25 cellular contexts compared by ENCODE assay signal in the genomic region with DNA sequence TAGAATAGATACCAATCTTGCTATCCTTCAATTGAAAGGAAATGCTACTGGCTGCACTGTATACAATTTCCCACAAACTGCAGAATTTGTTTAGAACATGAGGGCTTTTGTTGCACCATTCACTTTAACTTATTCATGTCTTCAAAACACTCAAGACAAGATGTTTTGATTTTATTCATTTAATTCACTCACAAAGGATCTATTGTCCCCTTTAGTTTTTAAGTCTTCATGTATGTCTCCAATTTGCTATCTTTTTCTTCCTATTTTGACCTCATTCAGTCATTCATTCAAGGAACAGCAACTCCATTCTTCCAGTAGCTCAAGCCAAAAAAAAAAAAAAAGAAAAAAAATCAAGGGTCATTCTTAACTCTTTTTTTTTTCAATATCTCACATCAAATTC.
"Had no signal": no experiment of that assay in that cellular context is flagged by ENCODE, and none has a peak within 500 bp of the region (broad histone marks: within the 10 kb centered on the region; RNA-seq: fewer than 3 reads in every experiment).

No MANE protein-coding gene starts in this region.

- ATAC-seq: stimulated activated effector memory CD8-positive, alpha-beta T cell treated with anti-CD3 and anti-CD28 coated beads, Interleukin-12 subunit alpha, Interleukin-12 subunit beta, amount 100 ng/mL, for 72 hours; stimulated activated memory B cell treated with anti-CD40 and anti-IgM and Interleukin-4, amounts not matched to agents 10 μg/mL and 1 μg/mL and 100 μg/mL, for 72 hours; stimulated activated naive B cell treated with anti-CD40 and anti-IgM and Interleukin-4, amounts not matched to agents 10 μg/mL and 1 μg/mL and 100 μg/mL, for 72 hours; stimulated activated naive CD8-positive, alpha-beta T cell treated with anti-CD3 and anti-CD28 coated beads, Interleukin-15, amount 100 ng/mL, for 72 hours; stimulated activated naive CD8-positive, alpha-beta T cell treated with anti-CD3 and anti-CD28 coated beads, Interleukin-15, Interleukin-2, amounts not matched to agents 100 U/mL and 50 U/mL, for 24 hours; upper lobe of right lung had no signal

- H3K36me3 ChIP-seq: stomach, suprapubic skin, thoracic aorta, thyroid gland, tibial nerve, transverse colon, upper lobe of left lung, upper lobe of right lung, uterus, vagina had no signal

- H3K27ac ChIP-seq: stomach, suprapubic skin, testis, thoracic aorta, thyroid gland, tibial nerve, transverse colon, upper lobe of left lung, upper lobe of right lung, uterus, vagina had no signal

- H3K9me3 ChIP-seq: suprapubic skin, testis, thoracic aorta, thyroid gland, tibial nerve, transverse colon, upper lobe of left lung, upper lobe of right lung, uterus, vagina had no signal

- H3K27me3 ChIP-seq: stomach, suprapubic skin, testis, thyroid gland, tibial nerve, transverse colon, upper lobe of left lung, upper lobe of right lung, uterus, vagina had no signal

- H3K4me3 ChIP-seq: stomach, suprapubic skin, testis, thoracic aorta, thyroid gland, tibial nerve, transverse colon, upper lobe of left lung, upper lobe of right lung, uterus, vagina had no signal

- DNase-seq: stimulated activated CD4-positive, alpha-beta T cell treated with anti-CD3 and anti-CD28 coated beads, Interleukin-2, amount 100 ng/mL, for 24 hours; stimulated activated CD4-positive, alpha-beta T cell treated with anti-CD3 and anti-CD28 coated beads, Interleukin-2, amount 100 ng/mL, for 48 hours; stimulated activated CD4-positive, alpha-beta T cell treated with anti-CD3 and anti-CD28 coated beads, Interleukin-4, amount 100 ng/mL, for 1 hour; stimulated activated CD4-positive, alpha-beta T cell treated with anti-CD3 and anti-CD28 coated beads, Interleukin-4, amount 100 ng/mL, for 24 hours; stimulated activated CD4-positive, alpha-beta T cell treated with anti-CD3 and anti-CD28 coated beads, Interleukin-4, amount 100 ng/mL, for 4 hours; stimulated activated CD8-positive, alpha-beta memory T cell treated with anti-CD3 and anti-CD28 coated beads, Interleukin-4, amount 100 ng/mL, for 48 hours; stimulated activated naive B cell treated with anti-CD40 and anti-IgM and Interleukin-4, amounts not matched to agents 10 μg/mL and 1 μg/mL and 100 μg/mL, for 72 hours; stimulated activated naive CD4-positive, alpha-beta T cell; stimulated activated naive CD4-positive, alpha-beta T cell treated with Interleukin-2 at 50 U/mL for 16 hours; stimulated activated naive CD8-positive, alpha-beta T cell treated with anti-CD3 and anti-CD28 coated beads, Interleukin-15, amount 100 ng/mL, for 72 hours; stimulated activated naive CD8-positive, alpha-beta T cell treated with anti-CD3 and anti-CD28 coated beads, Interleukin-15, Interleukin-2, amounts not matched to agents 100 U/mL and 50 U/mL, for 24 hours; stomach; substantia nigra; testis; thyroid gland; transverse colon; upper lobe of left lung; upper lobe of right lung; uterus had no signal

- H3K4me1 ChIP-seq: stomach, suprapubic skin, testis, thyroid gland, tibial nerve, transverse colon, upper lobe of left lung, upper lobe of right lung, uterus, vagina had no signal
